Comparison of ENCODE assay signal across 17 cellular contexts in the genomic region with DNA sequence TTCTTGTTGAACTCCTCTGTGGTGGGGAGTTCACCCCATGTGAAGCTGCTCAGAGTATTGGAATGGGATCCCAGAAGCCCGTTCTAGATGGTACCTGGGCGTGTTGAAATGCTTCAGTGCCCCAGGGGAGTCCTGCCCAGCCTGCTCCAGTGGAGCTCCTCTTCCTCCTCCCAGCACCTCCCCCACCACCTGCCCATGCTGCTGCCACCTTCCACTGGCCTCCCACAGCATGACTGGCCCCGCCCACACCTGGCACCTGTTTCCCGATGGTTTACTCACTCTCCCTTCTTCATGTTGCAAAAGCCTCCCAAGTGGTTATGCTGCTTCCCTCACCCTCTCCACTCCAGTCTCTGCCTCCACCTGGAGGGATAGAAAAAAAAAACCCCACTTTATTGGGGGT. TPM values are rescaled to one million over a fixed set of nuclear protein-coding genes. Genes with fewer than 3 reads are reported as not detected.
DNase-seq lines count a peak whose midpoint lies in the region; FAIRE-seq and TF ChIP-seq lines count a peak whose summit lies in the region.
"Had no signal": no experiment of that assay in that cellular context is flagged by ENCODE, and none has a peak within 500 bp of the region (broad histone marks: within the 10 kb centered on the region; RNA-seq: fewer than 3 reads in every experiment).

No MANE protein-coding gene starts in this region.

- H3K4me3 ChIP-seq in small intestine (ENCODE audit: low read depth in 1 of 2, low read length in 2 of 2): no peak overlapping the region
- no peak overlapping the region for H3K4me3 ChIP-seq in vagina

- no peaks in the 10 kb centered on the region for H3K36me3 Mint-ChIP-seq in chondrocyte (ENCODE audit: low read depth)
- H3K36me3 Mint-ChIP-seq: naive thymus-derived CD8-positive, alpha-beta T cell had no signal

- H3K27ac ChIP-seq in small intestine (ENCODE audit: low read depth in 1 of 2, low read length in 1 of 2) (no peak overlapping the region), vagina (no peak overlapping the region)
- H3K27ac ChIP-seq: 22Rv1, C4-2B had no signal

- H3K9me3 ChIP-seq in small intestine (ENCODE audit: control insufficient read depth, low read depth) (no peaks in the 10 kb centered on the region), vagina (no peaks in the 10 kb centered on the region)

- peak; percentile 9 for DNase-seq in NCI-H1105 treated with DMSO at 0.1 percent for 48 hours (lab: John Stamatoyannopoulos, UW)
- no peak for DNase-seq in NCI-H1105 (lab: John Stamatoyannopoulos, UW)
- peak; percentile 7 for DNase-seq in NCI-H2196 treated with DMSO at 0.1 percent for 48 hours (lab: John Stamatoyannopoulos, UW; ENCODE audit: unreplicated experiment)
- peak; percentile 63 for DNase-seq in chondrocyte (ENCODE audit: low spot score)
- peak; percentile 52 for DNase-seq in small intestine
- no peak for DNase-seq in vagina (ENCODE audit: extremely low spot score in 2 of 2)
- no peak for DNase-seq in SIG-M5 (lab: John Stamatoyannopoulos, UW)
- no peak for DNase-seq in dedifferentiated amniotic fluid mesenchymal stem cell (ENCODE audit: extremely low spot score)
- DNase-seq: cerebellar nuclear complex; SHP77 treated with DMSO at 0.1 percent for 48 hours; stimulated activated CD4-positive, alpha-beta T cell treated with anti-CD3 and anti-CD28 coated beads, Interleukin-1b, Interleukin-23, amount 100 ng/mL, for 48 hours; stimulated activated CD8-positive, alpha-beta memory T cell treated with anti-CD3 and anti-CD28 coated beads, Interleukin-4, amount 100 ng/mL, for 48 hours; T1000 had no signal

- no peak for TF ChIP-seq POLR2A in vagina (IDR thresholded peaks at IDR 0.05)

- peaks cover 46% of the 10 kb centered on the region for H3K27me3 Mint-ChIP-seq in chondrocyte (ENCODE audit: low read depth)

- H3K9me3 Mint-ChIP-seq in chondrocyte (ENCODE audit: low read depth): no peaks in the 10 kb centered on the region
- H3K9me3 Mint-ChIP-seq: activated T-helper 1 cell treated with anti-CD3 and anti-CD28 coated beads, Interleukin-12 subunit alpha, Interleukin-12 subunit beta, Interleukin-2, Interleukin-4 antibody, amounts not matched to agents 30 ng/mL and 10 ng/mL and 1 ng/mL, durations not matched to agents 14 hours and 24 hours and 36 hours had no signal

- intact Hi-C loops in vagina (cut with DNase I): loop anchor here (10.0 kb wide), 1 partner anchor 284 kb away; no protein-coding TSS in a partner anchor

- FAIRE-seq in small intestine (lab: Jason Lieb, UNC): no peak

- no peak overlapping the region for H3K27ac Mint-ChIP-seq in chondrocyte (ENCODE audit: unreplicated experiment)
- H3K27ac Mint-ChIP-seq: activated T-helper 1 cell treated with anti-CD3 and anti-CD28 coated beads, Interleukin-12 subunit alpha, Interleukin-12 subunit beta, Interleukin-2, Interleukin-4 antibody, amounts not matched to agents 30 ng/mL and 10 ng/mL and 1 ng/mL, durations not matched to agents 14 hours and 24 hours and 36 hours; naive thymus-derived CD8-positive, alpha-beta T cell had no signal

- H3K36me3 ChIP-seq in small intestine (ENCODE audit: control insufficient read depth in 2 of 2, insufficient read depth in 2 of 2, low read length in 2 of 2) (no peaks in the 10 kb centered on the region), vagina (no peaks in the 10 kb centered on the region)

- H3K4me1 ChIP-seq in small intestine (ENCODE audit: control insufficient read depth in 2 of 2, insufficient read depth in 1 of 2, low read depth in 1 of 2, low read length in 1 of 2) (no peaks in the 10 kb centered on the region), vagina (no peaks in the 10 kb centered on the region)

- WGBS in small intestine, 3 donors: 8 to 33% (median 22%) methylated on average over 4 of the region's 4 CpGs

- TF ChIP-seq CTCF in chondrocyte (IDR thresholded peaks at IDR 0.05) (no peak), vagina (IDR thresholded peaks at IDR 0.05) (no peak)

- no peak overlapping the region for H3K4me3 Mint-ChIP-seq in chondrocyte (ENCODE audit: unreplicated experiment)
- H3K4me3 Mint-ChIP-seq: activated T-helper 1 cell treated with anti-CD3 and anti-CD28 coated beads, Interleukin-12 subunit alpha, Interleukin-12 subunit beta, Interleukin-2, Interleukin-4 antibody, amounts not matched to agents 30 ng/mL and 10 ng/mL and 1 ng/mL, durations not matched to agents 14 hours and 24 hours and 36 hours; naive thymus-derived CD8-positive, alpha-beta T cell had no signal

- H3K27me3 ChIP-seq in small intestine (ENCODE audit: control insufficient read depth in 2 of 2, insufficient read depth in 2 of 2, low read length in 2 of 2): no peaks in the 10 kb centered on the region
- no peaks in the 10 kb centered on the region for H3K27me3 ChIP-seq in vagina

- H3K4me1 Mint-ChIP-seq in chondrocyte (ENCODE audit: low read depth): peaks cover 5% of the 10 kb centered on the region

RNA-seq across cellular contexts. Expression of gene PCBD1, which starts 32.2 kb away (rescaled TPM):
- total RNA-seq in chondrocyte (38.4 to 55.0 TPM (median 49.3 TPM) in 3 replicates), vagina (36.8 TPM)
- 100 to 1,000 TPM in 1 of 3 donors, 10 to 100 TPM in 2; 67.3 to 147 (median 75.9) TPM for polyA plus RNA-seq in small intestine

Comparison
In these comparisons a context has a peak if more than half of its experiments do, and no peak if none do; other contexts are left out.
1. DNase-seq: peak in NCI-H1105 treated with DMSO at 0.1 percent for 48 hours (single experiment), NCI-H2196 treated with DMSO at 0.1 percent for 48 hours (single experiment), chondrocyte (single experiment) and small intestine (single experiment); none in NCI-H1105 (single experiment), vagina (0 of 2), SIG-M5 (single experiment) and dedifferentiated amniotic fluid mesenchymal stem cell (single experiment).